ENCODE assay signal across 8 cellular contexts in genomic region chr5:112995764-112996618, GRCh38. TPM values are rescaled to one million over a fixed set of nuclear protein-coding genes. Genes with fewer than 3 reads are reported as not detected.
A peak's percentile ranks its signal among the peaks of the same experiment; 100 is the strongest.
DNase-seq lines count a peak whose midpoint lies in the region; ATAC-seq and TF ChIP-seq lines count a peak whose summit lies in the region.

No MANE protein-coding gene starts in this region.

- CTCF ChIA-PET in CD8-positive, alpha-beta T cell (lab: Charles Lee): interaction anchor here (0.6 to 4.9 kb wide), 92 partner anchors 10 to 1452 kb away, joined by 3 to 153 read pairs (median 4); partner anchors contain the start of genes DCP2 and YTHDC2

- peak; percentile 99 for TF ChIP-seq CTCF in CD8-positive, alpha-beta T cell (IDR thresholded peaks at IDR 0.05)

- H3K4me3 ChIP-seq in CD8-positive, alpha-beta T cell (ENCODE audit: low read depth, low read length): no peak overlapping the region

- H3K36me3 ChIP-seq in CD8-positive, alpha-beta T cell (ENCODE audit: insufficient read depth, low read length): peaks cover 8% of the 10 kb centered on the region

- no peak overlapping the region for H3K27ac ChIP-seq in CD8-positive, alpha-beta T cell (ENCODE audit: low read depth, low read length)

- H3K4me1 Mint-ChIP-seq in CD8-positive, alpha-beta T cell (ENCODE audit: low read depth): peaks cover 32% of the 10 kb centered on the region
- H3K4me1 Mint-ChIP-seq in naive thymus-derived CD8-positive, alpha-beta T cell: peaks cover 3 to 22% (median 21%) of the 10 kb centered on the region in 4 donors
- peaks cover 19 to 37% of the 10 kb centered on the region in 2 donors for H3K4me1 Mint-ChIP-seq in stimulated activated naive B cell treated with anti-CD40 and anti-IgM and Interleukin-4, amounts not matched to agents 10 μg/mL and 1 μg/mL and 100 μg/mL, for 72 hours

- POLR2A ChIA-PET in CD8-positive, alpha-beta T cell (lab: Charles Lee): interaction anchor here (0.7 to 1.7 kb wide), 8 partner anchors 9 to 339 kb away, joined by 3 to 9 read pairs (median 4); partner anchors contain the start of gene DCP2
- POLR2A ChIA-PET in naive thymus-derived CD8-positive, alpha-beta T cell (lab: Charles Lee): interaction anchor here (0.9 to 1.4 kb wide), 4 partner anchors 11 to 517 kb away, joined by 3 to 7 read pairs (median 4); partner anchors contain the start of genes DCP2, SRP19 and YTHDC2

- no peak overlapping the region for H3K27ac Mint-ChIP-seq in CD8-positive, alpha-beta T cell
- peak overlapping the region in 1 of 10 donors; percentile 18 for H3K27ac Mint-ChIP-seq in naive thymus-derived CD8-positive, alpha-beta T cell
- H3K27ac Mint-ChIP-seq in stimulated activated naive B cell treated with anti-CD40 and anti-IgM and Interleukin-4, amounts not matched to agents 10 μg/mL and 1 μg/mL and 100 μg/mL, for 72 hours: no peak overlapping the region

- intact Hi-C loops in CD8-positive, alpha-beta T cell (cut with DNase I, micrococcal nuclease): loop anchor here (1.0 to 10.0 kb wide), 7 partner anchors 17 to 610 kb away; partner anchors contain the start of gene YTHDC2 (in 2 of the 2)

- H3K36me3 Mint-ChIP-seq in CD8-positive, alpha-beta T cell: peaks cover 58% of the 10 kb centered on the region
- H3K36me3 Mint-ChIP-seq in naive thymus-derived CD8-positive, alpha-beta T cell: peaks cover 0 to 69% (median 9%) of the 10 kb centered on the region in 3 donors
- peaks cover 20 to 22% of the 10 kb centered on the region in 2 donors for H3K36me3 Mint-ChIP-seq in stimulated activated naive B cell treated with anti-CD40 and anti-IgM and Interleukin-4, amounts not matched to agents 10 μg/mL and 1 μg/mL and 100 μg/mL, for 72 hours

- no peaks in the 10 kb centered on the region for H3K9me3 Mint-ChIP-seq in CD8-positive, alpha-beta T cell
- H3K9me3 Mint-ChIP-seq in naive thymus-derived CD8-positive, alpha-beta T cell: no peaks in the 10 kb centered on the region
- H3K9me3 Mint-ChIP-seq in stimulated activated naive B cell treated with anti-CD40 and anti-IgM and Interleukin-4, amounts not matched to agents 10 μg/mL and 1 μg/mL and 100 μg/mL, for 72 hours: no peaks in the 10 kb centered on the region

- TF ChIP-seq POLR2A in erythroblast (IDR thresholded peaks at IDR 0.05; ENCODE audit: low read length): no peak

- no peak overlapping the region for H3K4me3 Mint-ChIP-seq in CD8-positive, alpha-beta T cell
- peak overlapping the region in 2 of 10 donors; percentile 0 to 2 for H3K4me3 Mint-ChIP-seq in naive thymus-derived CD8-positive, alpha-beta T cell
- H3K4me3 Mint-ChIP-seq in stimulated activated naive B cell treated with anti-CD40 and anti-IgM and Interleukin-4, amounts not matched to agents 10 μg/mL and 1 μg/mL and 100 μg/mL, for 72 hours: peak overlapping the region in 1 of 2 donors; percentile 19

- H3K9me3 ChIP-seq in CD8-positive, alpha-beta T cell (ENCODE audit: low read length): no peaks in the 10 kb centered on the region

- no peaks in the 10 kb centered on the region for H3K27me3 ChIP-seq in CD8-positive, alpha-beta T cell (ENCODE audit: insufficient read depth, low read length)

- peak; percentile 64 to 85 (median 71) for DNase-seq in CD8-positive, alpha-beta T cell
- DNase-seq in GM19240 (ENCODE audit: insufficient read length, low spot score) (peak; percentile 3), NOMO-1 treated with DMSO at 0.1 percent for 48 hours (lab: John Stamatoyannopoulos, UW; ENCODE audit: unreplicated experiment) (peak; percentile 50), activated T-cell treated with anti-CD3 and anti-CD28 coated beads for 1 hour (ENCODE audit: low read depth) (peak; percentile 79), erythroblast (lab: John Stamatoyannopoulos, UW) (peak; percentile 65 to 81)
- peak; percentile 47 to 86 (median 72) for DNase-seq in naive thymus-derived CD8-positive, alpha-beta T cell
- peak; percentile 49 for DNase-seq in stimulated activated naive B cell treated with anti-CD40 and anti-IgM and Interleukin-4, amounts not matched to agents 10 μg/mL and 1 μg/mL and 100 μg/mL, for 72 hours

- no peaks in the 10 kb centered on the region for H3K4me1 ChIP-seq in CD8-positive, alpha-beta T cell (ENCODE audit: insufficient read depth, low read length)

- peak; percentile 94 for ATAC-seq in CD8-positive, alpha-beta T cell
- ATAC-seq in HG03378 (IDR thresholded peaks at IDR 0.05; ENCODE audit: unreplicated experiment): peak; percentile 87
- peak; percentile 71 to 81 for ATAC-seq in naive thymus-derived CD8-positive, alpha-beta T cell
- peak; percentile 66 to 68 for ATAC-seq in stimulated activated naive B cell treated with anti-CD40 and anti-IgM and Interleukin-4, amounts not matched to agents 10 μg/mL and 1 μg/mL and 100 μg/mL, for 72 hours (replicated peaks)

- H3K27me3 Mint-ChIP-seq in CD8-positive, alpha-beta T cell (ENCODE audit: low read depth): no peaks in the 10 kb centered on the region
- no peaks in the 10 kb centered on the region for H3K27me3 Mint-ChIP-seq in naive thymus-derived CD8-positive, alpha-beta T cell
- no peaks in the 10 kb centered on the region for H3K27me3 Mint-ChIP-seq in stimulated activated naive B cell treated with anti-CD40 and anti-IgM and Interleukin-4, amounts not matched to agents 10 μg/mL and 1 μg/mL and 100 μg/mL, for 72 hours

RNA-seq across cellular contexts. Expression of gene DCP2, which starts 19.4 kb away (rescaled TPM):
- total RNA-seq in CD8-positive, alpha-beta T cell: 10 to 100 TPM; 65.4 to 69.8 TPM
- total RNA-seq in naive thymus-derived CD8-positive, alpha-beta T cell: 10 to 100 TPM; 65.1 to 67.9 TPM
- polyA plus RNA-seq in naive thymus-derived CD8-positive, alpha-beta T cell: 10 to 100 TPM; 48.3 to 53.0 (median 50.7) TPM

Comparison
In these comparisons a context has a peak if more than half of its experiments do, and no peak if none do; other contexts are left out.
1. DNase-seq: peak in every context shown above with its lines; median percentile 79 in activated T-cell treated with anti-CD3 and anti-CD28 coated beads for 1 hour; 73 in erythroblast; 72 in naive thymus-derived CD8-positive, alpha-beta T cell; 71 in CD8-positive, alpha-beta T cell; 50 in NOMO-1 treated with DMSO at 0.1 percent for 48 hours; 49 in stimulated activated naive B cell treated with anti-CD40 and anti-IgM and Interleukin-4, amounts not matched to agents 10 μg/mL and 1 μg/mL and 100 μg/mL, for 72 hours; 3 in GM19240.